ENCODE assay signal across 8 cellular contexts in the genomic region with DNA sequence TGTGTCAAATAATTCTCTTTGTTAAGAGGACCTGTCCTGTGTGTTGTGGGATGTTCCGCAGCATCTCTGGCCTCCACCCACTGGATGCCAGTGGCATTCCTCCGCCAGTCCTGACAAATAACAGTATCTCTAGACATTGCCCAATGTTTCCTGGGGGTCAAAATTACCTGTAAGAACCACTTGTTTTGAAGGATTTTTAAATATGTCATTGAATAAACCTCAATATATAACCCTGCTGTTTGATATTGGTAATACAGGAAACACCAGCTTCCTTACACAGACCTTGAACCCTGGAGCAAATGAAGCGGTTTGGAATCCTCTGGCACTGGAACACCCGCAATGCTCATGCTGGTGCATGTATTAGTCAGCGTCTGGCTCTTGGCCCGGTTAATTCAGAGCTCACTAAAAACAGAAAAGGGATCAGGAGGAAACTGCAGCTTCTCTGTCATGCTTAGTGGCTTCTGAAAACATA.
DNase-seq lines count a peak whose midpoint lies in the region; ATAC-seq, FAIRE-seq and TF ChIP-seq lines count a peak whose summit lies in the region.

No MANE protein-coding gene starts in this region.

- no peak overlapping the region for H3K9ac ChIP-seq in Karpas-422 (ENCODE audit: low read length)

- no peak for DNase-seq in GM12892 (ENCODE audit: insufficient read length)
- DNase-seq in RCC 7860 (ENCODE audit: low spot score) = peak; percentile 82
- peak in 1 of 3 experiments; percentile 0 for DNase-seq in effector memory CD8-positive, alpha-beta T cell
- DNase-seq in occipital lobe (lab: John Stamatoyannopoulos, UW) = peak; percentile 6
- DNase-seq in DMS153 treated with DMSO at 0.1 percent for 48 hours (lab: John Stamatoyannopoulos, UW; ENCODE audit: unreplicated experiment) = no peak
- no peak for DNase-seq in Karpas-422

- no peak overlapping the region for H2AFZ ChIP-seq in Karpas-422 (ENCODE audit: low read length)

- peaks cover 0 to 15% of the 10 kb centered on the region in 2 donors for H3K4me1 Mint-ChIP-seq in effector memory CD8-positive, alpha-beta T cell (ENCODE audit: low read depth in 2 of 2)

- peak; percentile 61 for ATAC-seq in effector memory CD8-positive, alpha-beta T cell (replicated peaks)
- no peak for ATAC-seq in HG03045 (IDR thresholded peaks at IDR 0.05; ENCODE audit: unreplicated experiment)
- ATAC-seq in HG02759 (IDR thresholded peaks at IDR 0.05; ENCODE audit: unreplicated experiment) = no peak

- peak overlapping the region in 1 of 2 donors; percentile 69 for H3K4me3 Mint-ChIP-seq in effector memory CD8-positive, alpha-beta T cell

- H3K27ac ChIP-seq in Karpas-422 (ENCODE audit: low read length) = no peak overlapping the region

- H3K4me1 ChIP-seq in Karpas-422 (ENCODE audit: low read length) = no peaks in the 10 kb centered on the region

- H3K27me3 Mint-ChIP-seq in effector memory CD8-positive, alpha-beta T cell = no peaks in the 10 kb centered on the region

- H3K9me3 ChIP-seq in Karpas-422 (ENCODE audit: low read length) = no peaks in the 10 kb centered on the region

- H3K79me2 ChIP-seq in Karpas-422 (ENCODE audit: low read length) = no peaks in the 10 kb centered on the region

- H3K9me3 Mint-ChIP-seq in effector memory CD8-positive, alpha-beta T cell = no peaks in the 10 kb centered on the region

- no peak for TF ChIP-seq POLR2A in GM12892 (IDR thresholded peaks at IDR 0.05; ENCODE audit: low read depth, low read length)

- H4K20me1 ChIP-seq in Karpas-422 (ENCODE audit: insufficient read depth, low read depth, low read length) = no peaks in the 10 kb centered on the region

- FAIRE-seq in GM12892 (lab: Jason Lieb, UNC) (peak; percentile 48), RCC 7860 (lab: Jason Lieb, UNC) (peak; percentile 94)

- no peak overlapping the region for H3K4me2 ChIP-seq in Karpas-422 (ENCODE audit: low read depth, low read length, poor library complexity, severe bottlenecking)

- no peaks in the 10 kb centered on the region for H3K36me3 Mint-ChIP-seq in effector memory CD8-positive, alpha-beta T cell (ENCODE audit: insufficient read depth)

- H3K27ac Mint-ChIP-seq in effector memory CD8-positive, alpha-beta T cell = peak overlapping the region; percentile 81 to 84

- H3K4me3 ChIP-seq in Karpas-422 (ENCODE audit: low read length) = no peak overlapping the region

- no peaks in the 10 kb centered on the region for H3K9me2 ChIP-seq in Karpas-422 (replicated peaks; ENCODE audit: insufficient read depth, low read length)

- H3K27me3 ChIP-seq in Karpas-422 (ENCODE audit: low read length) = no peaks in the 10 kb centered on the region

- H3K36me3 ChIP-seq in Karpas-422 (ENCODE audit: insufficient read depth, low read length) = no peaks in the 10 kb centered on the region

Comparison
In these comparisons a context has a peak if more than half of its experiments do, and no peak if none do; other contexts are left out.
1. DNase-seq: peak in RCC 7860 (single experiment) and occipital lobe (single experiment); none in GM12892 (single experiment), DMS153 treated with DMSO at 0.1 percent for 48 hours (single experiment) and Karpas-422 (single experiment).